Comparison of ENCODE assay signal across 8 cellular contexts in genomic region chr9:73132034-73132776, GRCh38. TPM values are rescaled to one million over a fixed set of nuclear protein-coding genes. Genes with fewer than 3 reads are reported as not detected.
DNase-seq lines count a peak whose midpoint lies in the region; ATAC-seq and TF ChIP-seq lines count a peak whose summit lies in the region.

No MANE protein-coding gene starts in this region.

- peak overlapping the region; percentile 94 for H3K27ac Mint-ChIP-seq in activated CD4-positive, alpha-beta T cell treated with anti-CD3 and anti-CD28 coated beads, Interleukin-2, amount 10 ng/mL, durations not matched to agents 7 days and 5 days

- TF ChIP-seq POLR2A in right lobe of liver (IDR thresholded peaks at IDR 0.05): no peak

- no peaks in the 10 kb centered on the region for H3K36me3 Mint-ChIP-seq in activated CD4-positive, alpha-beta T cell treated with anti-CD3 and anti-CD28 coated beads, Interleukin-2, amount 10 ng/mL, durations not matched to agents 7 days and 5 days (ENCODE audit: low read depth)

- peaks cover 0 to under 1% (median 0%) of the 10 kb centered on the region in 4 donors for H3K4me1 ChIP-seq in right lobe of liver

- H3K27me3 ChIP-seq in right lobe of liver: no peaks in the 10 kb centered on the region

- peak overlapping the region in 2 of 3 donors; percentile 26 to 37 for H3K4me3 ChIP-seq in right lobe of liver

- 25% methylated on average over 15 of the region's 15 CpGs for WGBS in right lobe of liver (ENCODE audit: insufficient coverage, low coverage, low lambda C conversion rate, missing lambda C conversion rate)

- TF ChIP-seq CTCF in right lobe of liver (IDR thresholded peaks at IDR 0.05): no peak

- H3K36me3 ChIP-seq in right lobe of liver: no peaks in the 10 kb centered on the region

- peaks cover 30% of the 10 kb centered on the region for H3K4me1 Mint-ChIP-seq in activated CD4-positive, alpha-beta T cell treated with anti-CD3 and anti-CD28 coated beads, Interleukin-2, amount 10 ng/mL, durations not matched to agents 7 days and 5 days

- DNase-seq in NCI-H2196 (lab: John Stamatoyannopoulos, UW; ENCODE audit: unreplicated experiment) (peak; percentile 69), dedifferentiated amniotic fluid mesenchymal stem cell (ENCODE audit: extremely low spot score) (peak; percentile 88), right lobe of liver (peak; percentile 46 to 64 (median 58)), NCI-H128 (lab: John Stamatoyannopoulos, UW; ENCODE audit: unreplicated experiment) (no peak)
- peak; percentile 82 for DNase-seq in activated CD4-positive, alpha-beta T cell treated with anti-CD3 and anti-CD28 coated beads, Interleukin-2, amount 10 ng/mL, durations not matched to agents 7 days and 5 days
- peak; percentile 57 for DNase-seq in stimulated activated CD4-positive, alpha-beta T cell treated with anti-CD3 and anti-CD28 coated beads, Interleukin-4, amount 100 ng/mL, for 1 hour

- H3K27ac ChIP-seq in right lobe of liver: peak overlapping the region; percentile 41 to 65 (median 49)

- CTCF ChIA-PET in activated CD4-positive, alpha-beta T cell treated with anti-CD3 and anti-CD28 coated beads, Interleukin-2, amount 10 ng/mL, durations not matched to agents 7 days and 5 days (lab: Charles Lee): interaction anchor here (1.2 to 2.0 kb wide), 4 partner anchors 10 to 21 kb away, joined by 3 to 11 read pairs (median 3); no protein-coding TSS in a partner anchor

- H3K9me3 ChIP-seq in right lobe of liver: no peaks in the 10 kb centered on the region

- POLR2A ChIA-PET in activated CD4-positive, alpha-beta T cell treated with anti-CD3 and anti-CD28 coated beads, Interleukin-2, amount 10 ng/mL, durations not matched to agents 7 days and 5 days (lab: Charles Lee): interaction anchor here (0.6 kb wide), 1 partner anchor 40 kb away, joined by 6 read pairs; no protein-coding TSS in a partner anchor

- H3K27me3 Mint-ChIP-seq in activated CD4-positive, alpha-beta T cell treated with anti-CD3 and anti-CD28 coated beads, Interleukin-2, amount 10 ng/mL, durations not matched to agents 7 days and 5 days: no peaks in the 10 kb centered on the region

- H3K9me3 Mint-ChIP-seq in activated CD4-positive, alpha-beta T cell treated with anti-CD3 and anti-CD28 coated beads, Interleukin-2, amount 10 ng/mL, durations not matched to agents 7 days and 5 days: no peaks in the 10 kb centered on the region

- intact Hi-C loops in right lobe of liver (cut with DNase I): no loop called here

- ATAC-seq in GM18511 (IDR thresholded peaks at IDR 0.05; ENCODE audit: unreplicated experiment): peak; percentile 90
- peak; percentile 97 for ATAC-seq in HG02943 (IDR thresholded peaks at IDR 0.05; ENCODE audit: low read depth, unreplicated experiment)
- peak; percentile 85 to 94 (median 88) for ATAC-seq in right lobe of liver

- peak overlapping the region; percentile 80 for H3K4me3 Mint-ChIP-seq in activated CD4-positive, alpha-beta T cell treated with anti-CD3 and anti-CD28 coated beads, Interleukin-2, amount 10 ng/mL, durations not matched to agents 7 days and 5 days

RNA-seq across cellular contexts. Expression of gene ANXA1, which starts 19.5 kb away (rescaled TPM):
- total RNA-seq in activated CD4-positive, alpha-beta T cell treated with anti-CD3 and anti-CD28 coated beads, Interleukin-2, amount 10 ng/mL, durations not matched to agents 7 days and 5 days: 100 to 1,000 TPM; 106 to 116 TPM
- total RNA-seq in right lobe of liver: 10 to 100 TPM in 4 of 6 experiments, 1 to 10 TPM in 2; 3.2 to 16.8 (median 12.5) TPM

Comparison
In these comparisons a context has a peak if more than half of its experiments do, and no peak if none do; other contexts are left out.
1. RNA of gene ANXA1, which starts 19.5 kb away (total RNA-seq): 106 to 116 TPM in activated CD4-positive, alpha-beta T cell treated with anti-CD3 and anti-CD28 coated beads, Interleukin-2, amount 10 ng/mL, durations not matched to agents 7 days and 5 days; 3.2 to 16.8 TPM in right lobe of liver; every median in the first group is over 4 times any median in the second.
2. Peak in every context shown above with its lines, with median percentiles within 50 percentile points of each other: ATAC-seq.